14 cellular contexts compared by ENCODE assay signal in genomic region chr12:91138337-91138905, GRCh38. TPM values are rescaled to one million over a fixed set of nuclear protein-coding genes. Genes with fewer than 3 reads are reported as not detected.
DNase-seq lines count a peak whose midpoint lies in the region; ATAC-seq and TF ChIP-seq lines count a peak whose summit lies in the region.
"Had no signal": no experiment of that assay in that cellular context is flagged by ENCODE, and none has a peak within 500 bp of the region (broad histone marks: within the 10 kb centered on the region; RNA-seq: fewer than 3 reads in every experiment).

No MANE protein-coding gene starts in this region.

- TF ChIP-seq POLR2A in esophagus muscularis mucosa (IDR thresholded peaks at IDR 0.05; ENCODE audit: low read depth) = no peak

- TF ChIP-seq CTCF in esophagus muscularis mucosa (IDR thresholded peaks at IDR 0.05) = no peak
- no peak for TF ChIP-seq CTCF in upper lobe of right lung (IDR thresholded peaks at IDR 0.05)

- peak; percentile 22 for DNase-seq in NCI-H69 (lab: John Stamatoyannopoulos, UW)
- no peak for DNase-seq in esophagus muscularis mucosa (ENCODE audit: extremely low spot score)
- DNase-seq in upper lobe of right lung = no peak
- no peak for DNase-seq in LoVo (ENCODE audit: low spot score)
- no peak for DNase-seq in NOMO-1 treated with DMSO at 0.1 percent for 48 hours (lab: John Stamatoyannopoulos, UW; ENCODE audit: unreplicated experiment)
- DNase-seq: activated CD8-positive, alpha-beta memory T cell treated with anti-CD3 and anti-CD28 coated beads, Interleukin-2, amount 50 U/mL, for 4 hours; CD4-positive, CD25-positive, alpha-beta regulatory T cell; stimulated activated naive CD8-positive, alpha-beta T cell treated with anti-CD3 and anti-CD28 coated beads, Interleukin-15, amount 100 ng/mL, for 72 hours had no signal

- peak overlapping the region; percentile 15 to 37 (median 20) for H3K27ac ChIP-seq in esophagus muscularis mucosa (replicated peaks in 1 of 4)
- H3K27ac ChIP-seq in muscle layer of duodenum (ENCODE audit: low read length) = peak overlapping the region; percentile 0
- peak overlapping the region; percentile 51 for H3K27ac ChIP-seq in upper lobe of right lung
- H3K27ac ChIP-seq: prostate gland, RWPE1 had no signal

- H3K9me3 ChIP-seq in esophagus muscularis mucosa (no peaks in the 10 kb centered on the region), muscle layer of duodenum (ENCODE audit: control insufficient read depth in 1 of 2, low read length in 2 of 2) (no peaks in the 10 kb centered on the region), upper lobe of right lung (no peaks in the 10 kb centered on the region)
- H3K9me3 ChIP-seq: gastrocnemius medialis, prostate gland had no signal

- TF ChIP-seq EP300 in esophagus muscularis mucosa (IDR thresholded peaks at IDR 0.05) = no peak

- no peak overlapping the region for H3K4me3 ChIP-seq in esophagus muscularis mucosa
- no peak overlapping the region for H3K4me3 ChIP-seq in muscle layer of duodenum (ENCODE audit: low read depth in 1 of 2, low read length in 2 of 2)
- H3K4me3 ChIP-seq in upper lobe of right lung = no peak overlapping the region
- H3K4me3 ChIP-seq: gastrocnemius medialis, prostate gland had no signal

- intact Hi-C loops in esophagus muscularis mucosa (cut with DNase I) = no loop called here
- intact Hi-C loops in upper lobe of right lung (cut with DNase I) = no loop called here

- no peak for ATAC-seq in upper lobe of right lung
- ATAC-seq in GM18873 (IDR thresholded peaks at IDR 0.05; ENCODE audit: low FRiP score, unreplicated experiment) = no peak
- ATAC-seq: gastrocnemius medialis; stimulated activated naive CD8-positive, alpha-beta T cell treated with anti-CD3 and anti-CD28 coated beads, Interleukin-15, amount 100 ng/mL, for 72 hours had no signal

- H3K4me1 ChIP-seq in esophagus muscularis mucosa = peaks cover 0 to 50% (median 28%) of the 10 kb centered on the region in 4 donors
- H3K4me1 ChIP-seq in muscle layer of duodenum (ENCODE audit: control insufficient read depth in 1 of 2, insufficient read depth in 2 of 2, low read length in 2 of 2) = peaks cover 3 to 10% of the 10 kb centered on the region in 2 donors
- no peaks in the 10 kb centered on the region for H3K4me1 ChIP-seq in upper lobe of right lung
- H3K4me1 ChIP-seq: prostate gland had no signal

- no peaks in the 10 kb centered on the region for H3K36me3 ChIP-seq in esophagus muscularis mucosa
- H3K36me3 ChIP-seq in muscle layer of duodenum (ENCODE audit: control insufficient read depth in 1 of 2, insufficient read depth in 2 of 2, low read length in 2 of 2) = peaks cover 0 to 23% of the 10 kb centered on the region in 2 donors
- H3K36me3 ChIP-seq in upper lobe of right lung = no peaks in the 10 kb centered on the region
- H3K36me3 ChIP-seq: gastrocnemius medialis, prostate gland had no signal

- WGBS in esophagus muscularis mucosa = 38% methylated on average over 1 of the region's 1 CpG

- H3K27me3 ChIP-seq in esophagus muscularis mucosa (no peaks in the 10 kb centered on the region), muscle layer of duodenum (ENCODE audit: low read depth, low read length) (no peaks in the 10 kb centered on the region), upper lobe of right lung (no peaks in the 10 kb centered on the region)
- H3K27me3 ChIP-seq: gastrocnemius medialis had no signal

RNA-seq across cellular contexts. Expression of gene LUM, which starts 27.1 kb away (rescaled TPM):
- total RNA-seq in esophagus muscularis mucosa (10 to 100 TPM; 36.6 to 83.5 (median 63.7) TPM), upper lobe of right lung (361 TPM)
- total RNA-seq: CD4-positive, CD25-positive, alpha-beta regulatory T cell; dermis microvascular lymphatic vessel endothelial cell had no signal

RNA-seq across cellular contexts. Expression of gene DCN, which starts 44.2 kb away (rescaled TPM):
- total RNA-seq in esophagus muscularis mucosa (1,000 to 10,000 TPM; 1,186 to 2,089 (median 1,762) TPM), upper lobe of right lung (753 TPM)
- total RNA-seq: CD4-positive, CD25-positive, alpha-beta regulatory T cell; dermis microvascular lymphatic vessel endothelial cell had no signal

Comparison
In these comparisons a context has a peak if more than half of its experiments do, and no peak if none do; other contexts are left out.
1. H3K27ac ChIP-seq: peak in every context shown above with its lines; median percentile 51 in upper lobe of right lung; 20 in esophagus muscularis mucosa; 0 in muscle layer of duodenum.